ENCODE assay signal across 17 cellular contexts in genomic region chr2:230266654-230267053, GRCh38. TPM values are rescaled to one million over a fixed set of nuclear protein-coding genes. Genes with fewer than 3 reads are reported as not detected.
"Had no signal": no experiment of that assay in that cellular context is flagged by ENCODE, and none has a peak within 500 bp of the region (broad histone marks: within the 10 kb centered on the region; RNA-seq: fewer than 3 reads in every experiment).

No MANE protein-coding gene starts in this region.

- H3K9me3 ChIP-seq: gastrocnemius medialis, psoas muscle, right lobe of liver had no signal

- H3K27ac Mint-ChIP-seq: activated CD8-positive, alpha-beta T cell treated with anti-CD3 and anti-CD28 coated beads, Interleukin-2, amount 10 ng/mL, durations not matched to agents 7 days and 5 days had no signal

- H3K4me3 Mint-ChIP-seq: activated CD8-positive, alpha-beta T cell treated with anti-CD3 and anti-CD28 coated beads, Interleukin-2, amount 10 ng/mL, durations not matched to agents 7 days and 5 days; central memory CD8-positive, alpha-beta T cell; naive thymus-derived CD8-positive, alpha-beta T cell had no signal

- H3K27me3 Mint-ChIP-seq: central memory CD8-positive, alpha-beta T cell; naive thymus-derived CD8-positive, alpha-beta T cell had no signal

- H3K9me3 Mint-ChIP-seq: central memory CD8-positive, alpha-beta T cell had no signal

- H3K27me3 ChIP-seq: brain microvascular endothelial cell, gastrocnemius medialis, right lobe of liver had no signal

- H3K36me3 ChIP-seq: brain microvascular endothelial cell, gastrocnemius medialis, right lobe of liver had no signal

- H3K4me3 ChIP-seq: coronary artery, gastrocnemius medialis, psoas muscle, right lobe of liver had no signal

- H3K4me1 ChIP-seq: gastrocnemius medialis, psoas muscle, right lobe of liver had no signal

- DNase-seq: activated CD4-positive, alpha-beta T cell treated with anti-CD3 and anti-CD28 coated beads for 48 hours; activated CD4-positive, CD25-positive, alpha-beta regulatory T cell; activated CD8-positive, alpha-beta T cell treated with anti-CD3 and anti-CD28 coated beads, Interleukin-2, amount 10 ng/mL, durations not matched to agents 7 days and 5 days; aorta; brain microvascular endothelial cell; gastrocnemius medialis; head of caudate nucleus; kidney; naive thymus-derived CD8-positive, alpha-beta T cell; psoas muscle; right lobe of liver; small intestine; stimulated activated CD4-positive, alpha-beta T cell treated with anti-CD3 and anti-CD28 coated beads, Interleukin-4, amount 100 ng/mL, for 1 hour had no signal

- FAIRE-seq: kidney, small intestine had no signal

- H3K27ac ChIP-seq: brain microvascular endothelial cell, coronary artery, gastrocnemius medialis, psoas muscle, right lobe of liver had no signal

- ATAC-seq: activated CD8-positive, alpha-beta T cell treated with anti-CD3 and anti-CD28 coated beads, Interleukin-2, amount 10 ng/mL, durations not matched to agents 7 days and 5 days; gastrocnemius medialis; left lobe of liver; naive thymus-derived CD8-positive, alpha-beta T cell; psoas muscle; right lobe of liver had no signal

RNA-seq across cellular contexts. Expression of gene SP140, which starts 41.1 kb away (rescaled TPM):
- total RNA-seq: lung microvascular endothelial cell had no signal
